Comparison of ENCODE assay signal across 1 cellular context in the genomic region with DNA sequence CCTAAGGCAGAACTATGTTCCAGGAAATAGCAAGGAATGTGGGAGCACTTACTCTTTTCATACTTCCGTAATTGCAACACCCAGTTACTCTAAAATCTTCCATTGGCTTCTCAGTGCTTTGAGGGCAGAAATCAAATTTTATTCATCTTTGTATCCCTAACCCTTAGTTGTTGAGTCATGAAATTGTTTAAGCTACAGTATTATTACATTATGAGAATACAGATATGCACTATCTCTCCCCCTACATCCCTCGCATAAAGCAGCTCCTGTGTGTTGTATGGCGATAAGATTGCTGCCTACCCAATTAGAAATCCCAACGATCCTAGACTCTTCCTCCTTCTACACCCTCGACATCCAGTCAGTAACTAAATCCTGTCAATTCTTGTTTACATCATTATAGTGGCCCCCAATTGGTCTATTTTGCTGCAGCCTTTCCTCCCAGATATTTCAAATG.
TF ChIP-seq lines count a peak whose summit lies in the region.

No MANE protein-coding gene starts in this region.

TF ChIP-seq in K562, 482 proteins besides CTCF, POLR2A, EP300 and RAD21 (continued from another document and continues in another):
- TF ChIP-seq, protein P1, sequence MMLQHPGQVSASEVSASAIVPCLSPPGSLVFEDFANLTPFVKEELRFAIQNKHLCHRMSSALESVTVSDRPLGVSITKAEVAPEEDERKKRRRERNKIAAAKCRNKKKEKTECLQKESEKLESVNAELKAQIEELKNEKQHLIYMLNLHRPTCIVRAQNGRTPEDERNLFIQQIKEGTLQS (IDR thresholded peaks at IDR 0.05), result peak; percentile 60
- TF ChIP-seq, protein P1 (CRISPR knock-in tag; conservative IDR thresholded peaks at IDR 0.05), result no peak
- TF ChIP-seq ZNF232 (CRISPR knock-in tag; IDR thresholded peaks at IDR 0.05) (no peak), BCOR (IDR thresholded peaks at IDR 0.05) (peak; percentile 67; the same call in 1 of the 2 replicates), FOS (IDR thresholded peaks at IDR 0.05; ENCODE audit: extremely low read depth, insufficient read length) (peak; percentile 6), ZNF274 (IDR thresholded peaks at IDR 0.05; ENCODE audit: borderline replicate concordance, low read depth, low read length) (0 out of 2 replicates have a peak, but pooled peaks have one; percentile 55), ZNF518B (CRISPR knock-in tag; IDR thresholded peaks at IDR 0.05) (no peak), POLR2AphosphoS5 (IDR thresholded peaks at IDR 0.05; ENCODE audit: control insufficient read depth, insufficient read depth, low read depth, low read length) (peak; percentile 92), TBL1XR1 (IDR thresholded peaks at IDR 0.05; ENCODE audit: low read length in 2 of 2) (peak in 1 of 2 experiments; percentile 85; a peak in 2 of 4 replicates), SP1 (CRISPR knock-in tag; IDR thresholded peaks at IDR 0.05) (no peak), CTBP1 (IDR thresholded peaks at IDR 0.05; ENCODE audit: borderline replicate concordance) (peak; percentile 62; the same call in 1 of the 2 replicates), LCOR (CRISPR knock-in tag; IDR thresholded peaks at IDR 0.05) (no peak), MCM3 (IDR thresholded peaks at IDR 0.05) (no peak), ATF1 (CRISPR knock-in tag; IDR thresholded peaks at IDR 0.05) (no peak), ATF1 (tag; IDR thresholded peaks at IDR 0.05) (peak; percentile 26; the same call in 1 of the 2 replicates), NFXL1 (CRISPR knock-in tag; IDR thresholded peaks at IDR 0.05) (no peak), ZNF644 (tag; IDR thresholded peaks at IDR 0.05; ENCODE audit: low read depth) (0 out of 2 replicates have a peak, but pooled peaks have one; percentile 49), CC2D1A (IDR thresholded peaks at IDR 0.05) (peak; percentile 81; the same call in 1 of the 2 replicates), ARID1B (IDR thresholded peaks at IDR 0.05) (peak; percentile 96), CXXC5 (CRISPR knock-in tag; IDR thresholded peaks at IDR 0.05) (peak; percentile 75), NFE2 (IDR thresholded peaks at IDR 0.05; ENCODE audit: low read depth) (peak; percentile 75), SMARCA4 (IDR thresholded peaks at IDR 0.05) (peak; percentile 85), TCFL5 (CRISPR knock-in tag; conservative IDR thresholded peaks at IDR 0.05) (no peak), KLF16 (IDR thresholded peaks at IDR 0.05) (peak; percentile 84), TEAD1 (CRISPR knock-in tag; IDR thresholded peaks at IDR 0.05) (0 out of 4 replicates have a peak, but pooled peaks of 1 of the 2 experiments have one; percentile 26), TRIM24 (IDR thresholded peaks at IDR 0.05) (peak; percentile 68 to 82; a peak in 3 of 4 replicates), NFIC (IDR thresholded peaks at IDR 0.05) (peak; percentile 83), ZBTB9 (CRISPR knock-in tag; IDR thresholded peaks at IDR 0.05) (peak; percentile 50; the same call in 1 of the 2 replicates), UBTF (IDR thresholded peaks at IDR 0.05; ENCODE audit: borderline replicate concordance in 1 of 2, low read depth in 2 of 2, low read length in 2 of 2) (no peak), TCF3 (CRISPR knock-in tag; IDR thresholded peaks at IDR 0.05) (peak; percentile 92), PHF21A (IDR thresholded peaks at IDR 0.05; ENCODE audit: borderline replicate concordance, low read depth) (0 out of 2 replicates have a peak, but pooled peaks have one; percentile 25), NFYB (IDR thresholded peaks at IDR 0.05; ENCODE audit: extremely low read depth, insufficient read length) (no peak), SOX6 (IDR thresholded peaks at IDR 0.05) (peak; percentile 91), ZNF766 (CRISPR knock-in tag; conservative IDR thresholded peaks at IDR 0.05) (0 out of 2 replicates have a peak, but pooled peaks have one; percentile 34), NCOA2 (IDR thresholded peaks at IDR 0.05; ENCODE audit: partially characterized antibody in 2 of 2) (peak in 1 of 2 experiments; percentile 45), ZNF75A (CRISPR knock-in tag; IDR thresholded peaks at IDR 0.05) (no peak), CEBPB (tag; IDR thresholded peaks at IDR 0.05) (peak; percentile 78), ZNF384 (IDR thresholded peaks at IDR 0.05; ENCODE audit: low read depth, low read length) (no peak), ZBTB11 (CRISPR knock-in tag; IDR thresholded peaks at IDR 0.05) (peak in 1 of 3 experiments; percentile 21; a peak in 1 of 6 replicates), FOXK2 (conservative IDR thresholded peaks at IDR 0.05 in 1 of 2, IDR thresholded peaks at IDR 0.05 in 1 of 2; ENCODE audit: low read depth in 2 of 2) (peak; percentile 84 to 89), NBN (IDR thresholded peaks at IDR 0.05; ENCODE audit: low read depth) (0 out of 2 replicates have a peak, but pooled peaks have one; percentile 48), MNT (conservative IDR thresholded peaks at IDR 0.05) (peak in 1 of 2 experiments; percentile 50; a peak in 3 of 4 replicates), KDM1A (IDR thresholded peaks at IDR 0.05) (peak; percentile 97), FOXP1 (CRISPR knock-in tag; IDR thresholded peaks at IDR 0.05) (no peak)
- TF ChIP-seq, protein P2, sequence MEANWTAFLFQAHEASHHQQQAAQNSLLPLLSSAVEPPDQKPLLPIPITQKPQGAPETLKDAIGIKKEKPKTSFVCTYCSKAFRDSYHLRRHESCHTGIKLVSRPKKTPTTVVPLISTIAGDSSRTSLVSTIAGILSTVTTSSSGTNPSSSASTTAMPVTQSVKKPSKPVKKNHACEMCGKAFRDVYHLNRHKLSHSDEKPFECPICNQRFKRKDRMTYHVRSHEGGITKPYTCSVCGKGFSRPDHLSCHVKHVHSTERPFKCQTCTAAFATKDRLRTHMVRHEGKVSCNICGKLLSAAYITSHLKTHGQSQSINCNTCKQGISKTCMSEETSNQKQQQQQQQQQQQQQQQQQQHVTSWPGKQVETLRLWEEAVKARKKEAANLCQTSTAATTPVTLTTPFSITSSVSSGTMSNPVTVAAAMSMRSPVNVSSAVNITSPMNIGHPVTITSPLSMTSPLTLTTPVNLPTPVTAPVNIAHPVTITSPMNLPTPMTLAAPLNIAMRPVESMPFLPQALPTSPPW (CRISPR knock-in tag; IDR thresholded peaks at IDR 0.05), result 0 out of 2 replicates have a peak, but pooled peaks have one; percentile 19
- TF ChIP-seq, protein P3, sequence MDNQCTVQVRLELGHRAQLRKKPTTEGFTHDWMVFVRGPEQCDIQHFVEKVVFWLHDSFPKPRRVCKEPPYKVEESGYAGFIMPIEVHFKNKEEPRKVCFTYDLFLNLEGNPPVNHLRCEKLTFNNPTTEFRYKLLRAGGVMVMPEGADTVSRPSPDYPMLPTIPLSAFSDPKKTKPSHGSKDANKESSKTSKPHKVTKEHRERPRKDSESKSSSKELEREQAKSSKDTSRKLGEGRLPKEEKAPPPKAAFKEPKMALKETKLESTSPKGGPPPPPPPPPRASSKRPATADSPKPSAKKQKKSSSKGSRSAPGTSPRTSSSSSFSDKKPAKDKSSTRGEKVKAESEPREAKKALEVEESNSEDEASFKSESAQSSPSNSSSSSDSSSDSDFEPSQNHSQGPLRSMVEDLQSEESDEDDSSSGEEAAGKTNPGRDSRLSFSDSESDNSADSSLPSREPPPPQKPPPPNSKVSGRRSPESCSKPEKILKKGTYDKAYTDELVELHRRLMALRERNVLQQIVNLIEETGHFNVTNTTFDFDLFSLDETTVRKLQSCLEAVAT (IDR thresholded peaks at IDR 0.05), result 0 out of 4 replicates have a peak, but pooled peaks of 1 of the 2 experiments have one; percentile 16
- TF ChIP-seq, protein P4, sequence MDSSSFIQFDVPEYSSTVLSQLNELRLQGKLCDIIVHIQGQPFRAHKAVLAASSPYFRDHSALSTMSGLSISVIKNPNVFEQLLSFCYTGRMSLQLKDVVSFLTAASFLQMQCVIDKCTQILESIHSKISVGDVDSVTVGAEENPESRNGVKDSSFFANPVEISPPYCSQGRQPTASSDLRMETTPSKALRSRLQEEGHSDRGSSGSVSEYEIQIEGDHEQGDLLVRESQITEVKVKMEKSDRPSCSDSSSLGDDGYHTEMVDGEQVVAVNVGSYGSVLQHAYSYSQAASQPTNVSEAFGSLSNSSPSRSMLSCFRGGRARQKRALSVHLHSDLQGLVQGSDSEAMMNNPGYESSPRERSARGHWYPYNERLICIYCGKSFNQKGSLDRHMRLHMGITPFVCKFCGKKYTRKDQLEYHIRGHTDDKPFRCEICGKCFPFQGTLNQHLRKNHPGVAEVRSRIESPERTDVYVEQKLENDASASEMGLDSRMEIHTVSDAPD (CRISPR knock-in tag; IDR thresholded peaks at IDR 0.05), result no peak
